11 cellular contexts compared by ENCODE assay signal in genomic region chr2:23480991-23481797, GRCh38.
DNase-seq lines count a peak whose midpoint lies in the region; ATAC-seq and TF ChIP-seq lines count a peak whose summit lies in the region.
"Had no signal": no experiment of that assay in that cellular context is flagged by ENCODE, and none has a peak within 500 bp of the region (broad histone marks: within the 10 kb centered on the region; RNA-seq: fewer than 3 reads in every experiment).

No MANE protein-coding gene starts in this region.

- H3K4me1 ChIP-seq in right atrium auricular region = no peaks in the 10 kb centered on the region
- H3K4me1 ChIP-seq in left lung = peaks cover 0 to 3% of the 10 kb centered on the region in 2 donors

- H3K27me3 ChIP-seq in right atrium auricular region = no peaks in the 10 kb centered on the region
- H3K27me3 ChIP-seq in left lung = peaks cover 0 to 17% of the 10 kb centered on the region in 2 donors

- H3K27me3 Mint-ChIP-seq in brain = peaks cover 10% of the 10 kb centered on the region
- H3K27me3 Mint-ChIP-seq: activated CD4-positive, alpha-beta memory T cell treated with anti-CD3 and anti-CD28 coated beads for 36 hours had no signal

- no peaks in the 10 kb centered on the region for H3K9me3 ChIP-seq in right atrium auricular region
- H3K9me3 ChIP-seq in left lung = no peaks in the 10 kb centered on the region

- no peaks in the 10 kb centered on the region for H3K36me3 Mint-ChIP-seq in brain
- H3K36me3 Mint-ChIP-seq: activated CD4-positive, alpha-beta memory T cell treated with anti-CD3 and anti-CD28 coated beads for 36 hours; CD4-positive, CD25-positive, alpha-beta regulatory T cell had no signal

- H3K9me3 Mint-ChIP-seq in brain = no peaks in the 10 kb centered on the region
- H3K9me3 Mint-ChIP-seq: activated CD4-positive, alpha-beta memory T cell treated with anti-CD3 and anti-CD28 coated beads for 36 hours had no signal

- H3K36me3 ChIP-seq in right atrium auricular region (no peaks in the 10 kb centered on the region), left lung (no peaks in the 10 kb centered on the region)

- no peak for DNase-seq in left ventricle myocardium superior
- DNase-seq in right atrium auricular region (ENCODE audit: low spot score) = no peak
- DNase-seq in left lung = peak in 1 of 2 donors; percentile 29
- no peak for DNase-seq in DMS53 treated with DMSO at 0.1 percent for 48 hours (lab: John Stamatoyannopoulos, UW; ENCODE audit: unreplicated experiment)
- no peak for DNase-seq in NCI-H2196 (lab: John Stamatoyannopoulos, UW; ENCODE audit: unreplicated experiment)
- DNase-seq: activated CD4-positive, alpha-beta memory T cell treated with anti-CD3 and anti-CD28 coated beads for 36 hours; CD4-positive, CD25-positive, alpha-beta regulatory T cell; NCI-H1048 had no signal

- no peak overlapping the region for H3K4me3 Mint-ChIP-seq in brain
- H3K4me3 Mint-ChIP-seq: activated CD4-positive, alpha-beta memory T cell treated with anti-CD3 and anti-CD28 coated beads for 36 hours; CD4-positive, CD25-positive, alpha-beta regulatory T cell had no signal

- H3K27ac Mint-ChIP-seq in brain = peak overlapping the region; percentile 10 to 71 (median 42)
- H3K27ac Mint-ChIP-seq: activated CD4-positive, alpha-beta memory T cell treated with anti-CD3 and anti-CD28 coated beads for 36 hours; CD4-positive, CD25-positive, alpha-beta regulatory T cell had no signal

- intact Hi-C loops in left ventricle myocardium superior (cut with micrococcal nuclease) = no loop called here
- intact Hi-C loops in left lung (cut with DNase I) = no loop called here

- H3K27ac ChIP-seq in right atrium auricular region (no peak overlapping the region), left lung (peak overlapping the region; percentile 26 to 33)

- peak; percentile 32 for ATAC-seq in left ventricle myocardium superior
- ATAC-seq in left lung = peak; percentile 76
- no peak for ATAC-seq in HG03457 (IDR thresholded peaks at IDR 0.05; ENCODE audit: unreplicated experiment)
- ATAC-seq in HG02970 (IDR thresholded peaks at IDR 0.05; ENCODE audit: low FRiP score, unreplicated experiment) = no peak

- H3K4me3 ChIP-seq in right atrium auricular region (no peak overlapping the region), left lung (no peak overlapping the region)

- H3K4me1 Mint-ChIP-seq in brain = peaks cover 59% of the 10 kb centered on the region
- H3K4me1 Mint-ChIP-seq: CD4-positive, CD25-positive, alpha-beta regulatory T cell had no signal

- TF ChIP-seq CTCF in right atrium auricular region (IDR thresholded peaks at IDR 0.05) (no peak), brain (conservative IDR thresholded peaks at IDR 0.05) (no peak), left lung (IDR thresholded peaks at IDR 0.05) (no peak)

Comparison
In these comparisons a context has a peak if more than half of its experiments do, and no peak if none do; other contexts are left out.
1. ATAC-seq: peak in left ventricle myocardium superior (single experiment) and left lung (single experiment); none in HG03457 (single experiment) and HG02970 (single experiment).
2. H3K27ac ChIP-seq: peak in left lung (2 of 2); none in right atrium auricular region (0 of 2).